Comparison of ENCODE assay signal across 9 cellular contexts in genomic region chr19:1566392-1567115, GRCh38. TPM values are rescaled to one million over a fixed set of nuclear protein-coding genes. Genes with fewer than 3 reads are reported as not detected.
DNase-seq lines count a peak whose midpoint lies in the region; ATAC-seq and TF ChIP-seq lines count a peak whose summit lies in the region.
"Had no signal": no experiment of that assay in that cellular context is flagged by ENCODE, and none has a peak within 500 bp of the region (broad histone marks: within the 10 kb centered on the region; RNA-seq: fewer than 3 reads in every experiment).

No MANE protein-coding gene starts in this region.

- 0% methylated on average over 12 of the region's 42 CpGs; no CpG with 5 or more reads in 1 of the 2 experiments for WGBS in IMR-90 (ENCODE audit: extremely low coverage in 2 of 2, insufficient read length in 1 of 2), 2 experiments
- 4 to 5% methylated on average over 40 to 42 of the region's 42 CpGs for WGBS in heart right ventricle, 2 donors

- peak overlapping the region; percentile 97 for H3K4me3 ChIP-seq in IMR-90 (ENCODE audit: insufficient read depth, low read depth, low read length)
- peak overlapping the region; percentile 27 to 86 (median 70) for H3K4me3 ChIP-seq in heart right ventricle

- H2BK120ac ChIP-seq in IMR-90 (ENCODE audit: low read depth, low read length) = no peak overlapping the region

- no TSS peak for BruUV-seq in IMR-90 (replicated peaks; lab: Mats Ljungman, UMichigan)

- H4K5ac ChIP-seq in IMR-90 (ENCODE audit: low read depth, low read length) = peak overlapping the region; percentile 96; the same call in 1 of the 2 replicates

- peak overlapping the region; percentile 95 for H3K27ac ChIP-seq in IMR-90 (ENCODE audit: insufficient read depth, low read length)
- H3K27ac ChIP-seq in heart right ventricle = peak overlapping the region; percentile 58 to 91 (median 82)
- H3K27ac ChIP-seq: neutrophil had no signal

- no peaks in the 10 kb centered on the region for H3K9me3 Mint-ChIP-seq in progenitor cell of endocrine pancreas (ENCODE audit: low read depth)
- H3K9me3 Mint-ChIP-seq in activated T-helper 2 cell treated with anti-CD3 and anti-CD28 coated beads, Interferon-gamma antibody, Interleukin-2, Interleukin-4, amounts not matched to agents 10 μg/mL and 5 μg/mL and 100 μg/mL, durations not matched to agents 14 hours and 24 hours and 36 hours = no peaks in the 10 kb centered on the region

- H3K36me3 Mint-ChIP-seq in progenitor cell of endocrine pancreas (ENCODE audit: insufficient read depth) = peaks cover 6% of the 10 kb centered on the region
- no peaks in the 10 kb centered on the region for H3K36me3 Mint-ChIP-seq in activated T-helper 2 cell treated with anti-CD3 and anti-CD28 coated beads, Interferon-gamma antibody, Interleukin-2, Interleukin-4, amounts not matched to agents 10 μg/mL and 5 μg/mL and 100 μg/mL, durations not matched to agents 14 hours and 24 hours and 36 hours (ENCODE audit: low read depth)

- H3K36me3 ChIP-seq in IMR-90 (ENCODE audit: control insufficient read depth, insufficient read depth, low read length) (peaks cover 4% of the 10 kb centered on the region; the same call in 1 of the 2 replicates), heart right ventricle (no peaks in the 10 kb centered on the region)
- H3K36me3 ChIP-seq: neutrophil had no signal

- H2BK20ac ChIP-seq in IMR-90 (ENCODE audit: low read depth, low read length) = no peak overlapping the region

- TF ChIP-seq RAD21 in IMR-90 (IDR thresholded peaks at IDR 0.05; ENCODE audit: low read length) = no peak

- H4K91ac ChIP-seq in IMR-90 (ENCODE audit: insufficient read depth, low read depth, low read length) = peak overlapping the region; percentile 89

- DNase-seq in AG09319 (ENCODE audit: extremely low read depth, low read depth) (peak; percentile 58), IMR-90 (peak; percentile 77), amygdala (lab: John Stamatoyannopoulos, UW) (peak in 55 of 56 donors; percentile 48 to 95 (median 84)), heart right ventricle (peak; percentile 54 to 74), progenitor cell of endocrine pancreas (ENCODE audit: low spot score, unreplicated experiment) (peak; percentile 59), OCI-M2 (lab: John Stamatoyannopoulos, UW; ENCODE audit: unreplicated experiment) (no peak)
- no peak for DNase-seq in activated T-helper 2 cell treated with anti-CD3 and anti-CD28 coated beads, Interferon-gamma antibody, Interleukin-2, Interleukin-4, amounts not matched to agents 10 μg/mL and 5 μg/mL and 100 μg/mL, durations not matched to agents 14 hours and 24 hours and 36 hours (ENCODE audit: low spot score)
- DNase-seq in stimulated activated CD4-positive, alpha-beta T cell treated with anti-CD3 and anti-CD28 coated beads, Interleukin-4, amount 100 ng/mL, for 24 hours = no peak

- H2AK5ac ChIP-seq in IMR-90 (ENCODE audit: low read depth, low read length) = peak overlapping the region; percentile 71

- H3K9ac ChIP-seq in IMR-90 (ENCODE audit: low read depth, low read length) = peak overlapping the region; percentile 98

- peaks cover 53% of the 10 kb centered on the region for H4K20me1 ChIP-seq in IMR-90 (ENCODE audit: insufficient read depth, low read length)

- peak overlapping the region; percentile 95 for H3K14ac ChIP-seq in IMR-90 (replicated peaks; ENCODE audit: low read depth, low read length)

- intact Hi-C loops in IMR-90 (cut with micrococcal nuclease) (loop anchor here (1.0 to 10.0 kb wide), 2 partner anchors 86 to 988 kb away; partner anchors contain the start of gene TCF3), heart right ventricle (cut with DNase I) (no loop called here)
- intact Hi-C loops in activated T-helper 2 cell treated with anti-CD3 and anti-CD28 coated beads, Interferon-gamma antibody, Interleukin-2, Interleukin-4, amounts not matched to agents 10 μg/mL and 5 μg/mL and 100 μg/mL, durations not matched to agents 14 hours and 24 hours and 36 hours (cut with micrococcal nuclease) = no loop called here

- H3K9me3 ChIP-seq in IMR-90 (ENCODE audit: control insufficient read depth, insufficient read depth, low read length) (no peaks in the 10 kb centered on the region), heart right ventricle (no peaks in the 10 kb centered on the region)
- H3K9me3 ChIP-seq: neutrophil had no signal

- H3K27me3 ChIP-seq in IMR-90 (ENCODE audit: control insufficient read depth, insufficient read depth, low read length) (no peaks in the 10 kb centered on the region; the same call in 1 of the 2 replicates), heart right ventricle (peaks cover 0 to 10% (median 0%) of the 10 kb centered on the region in 7 donors)

- peak overlapping the region; percentile 91 for H2BK5ac ChIP-seq in IMR-90 (ENCODE audit: low read depth, low read length, poor library complexity, severe bottlenecking)

- H3K4me2 ChIP-seq in IMR-90 (ENCODE audit: low read depth, low read length) = peak overlapping the region; percentile 94

- H4K8ac ChIP-seq in IMR-90 (ENCODE audit: low read depth in 2 of 2, low read length in 2 of 2) = peak overlapping the region in 1 of 2 experiments; percentile 94; a peak in 1 of 4 replicates

- in situ Hi-C loops in IMR-90 (cut with MboI; ENCODE audit: low sequenced_read_pairs) = no loop called here

- H2BK15ac ChIP-seq in IMR-90 (ENCODE audit: low read depth, low read length) = no peak overlapping the region

- H3K27me3 Mint-ChIP-seq in progenitor cell of endocrine pancreas = peaks cover 12% of the 10 kb centered on the region
- H3K27me3 Mint-ChIP-seq in activated T-helper 2 cell treated with anti-CD3 and anti-CD28 coated beads, Interferon-gamma antibody, Interleukin-2, Interleukin-4, amounts not matched to agents 10 μg/mL and 5 μg/mL and 100 μg/mL, durations not matched to agents 14 hours and 24 hours and 36 hours (ENCODE audit: low read depth) = peaks cover 14% of the 10 kb centered on the region

- H3K56ac ChIP-seq in IMR-90 (ENCODE audit: extremely low read depth, insufficient read depth, low read length) = peak overlapping the region; percentile 87

- H3K4me3 Mint-ChIP-seq in progenitor cell of endocrine pancreas (ENCODE audit: low read depth) = peak overlapping the region; percentile 71
- no peak overlapping the region for H3K4me3 Mint-ChIP-seq in activated T-helper 2 cell treated with anti-CD3 and anti-CD28 coated beads, Interferon-gamma antibody, Interleukin-2, Interleukin-4, amounts not matched to agents 10 μg/mL and 5 μg/mL and 100 μg/mL, durations not matched to agents 14 hours and 24 hours and 36 hours (ENCODE audit: low read depth)

- peak overlapping the region; percentile 100 for H2AK9ac ChIP-seq in IMR-90 (replicated peaks; ENCODE audit: low read depth, low read length, poor library complexity)

- H3K4ac ChIP-seq in IMR-90 (ENCODE audit: low read depth, low read length) = peak overlapping the region; percentile 95

- peaks cover 0 to 32% of the 10 kb centered on the region in 2 experiments; a peak in 2 of 4 replicates for H3K79me1 ChIP-seq in IMR-90 (ENCODE audit: low read depth in 1 of 2, low read length in 2 of 2)

- H3K4me1 ChIP-seq in IMR-90 (ENCODE audit: control insufficient read depth, insufficient read depth, low read length) (peaks cover 8% of the 10 kb centered on the region), heart right ventricle (peaks cover 3 to 19% (median 12%) of the 10 kb centered on the region in 9 donors)

- CTCF ChIA-PET in IMR-90 (lab: Yijun Ruan, JAX) = interaction anchor here (0.6 to 1.5 kb wide), 2 partner anchors 20 to 52 kb away, joined by 5 to 11 read pairs; no protein-coding TSS in a partner anchor

- peaks cover 10% of the 10 kb centered on the region for H3K9me1 ChIP-seq in IMR-90 (ENCODE audit: insufficient read depth, low read length)

- TF ChIP-seq CTCF in AG09319 (IDR thresholded peaks at IDR 0.05; ENCODE audit: low read depth, low read length) (no peak), IMR-90 (conservative IDR thresholded peaks at IDR 0.05; ENCODE audit: low read depth, low read length) (no peak), heart right ventricle (IDR thresholded peaks at IDR 0.05) (no peak), progenitor cell of endocrine pancreas (IDR thresholded peaks at IDR 0.05; ENCODE audit: unreplicated experiment) (no peak)

- H3K4me1 Mint-ChIP-seq in progenitor cell of endocrine pancreas (ENCODE audit: low read depth) = peaks cover 14% of the 10 kb centered on the region
- no peaks in the 10 kb centered on the region for H3K4me1 Mint-ChIP-seq in activated T-helper 2 cell treated with anti-CD3 and anti-CD28 coated beads, Interferon-gamma antibody, Interleukin-2, Interleukin-4, amounts not matched to agents 10 μg/mL and 5 μg/mL and 100 μg/mL, durations not matched to agents 14 hours and 24 hours and 36 hours (ENCODE audit: low read depth)

- peak overlapping the region; percentile 95; the same call in 1 of the 2 replicates for H3K23ac ChIP-seq in IMR-90 (ENCODE audit: low read depth, low read length)

- dilution Hi-C loops in IMR-90 (cut with HindIII; ENCODE audit: low sequenced_read_pairs, unreplicated experiment) = no loop called here

- peak overlapping the region; percentile 91 for H2AFZ ChIP-seq in IMR-90 (replicated peaks; ENCODE audit: low read length, poor library complexity)

- TF ChIP-seq POLR2A in IMR-90 (IDR thresholded peaks at IDR 0.05; ENCODE audit: low read depth, low read length) = peak; percentile 87

- peak overlapping the region; percentile 87 for H3K27ac Mint-ChIP-seq in progenitor cell of endocrine pancreas
- no peak overlapping the region for H3K27ac Mint-ChIP-seq in activated T-helper 2 cell treated with anti-CD3 and anti-CD28 coated beads, Interferon-gamma antibody, Interleukin-2, Interleukin-4, amounts not matched to agents 10 μg/mL and 5 μg/mL and 100 μg/mL, durations not matched to agents 14 hours and 24 hours and 36 hours

- peak overlapping the region; percentile 62; the same call in 1 of the 2 replicates for H3K18ac ChIP-seq in IMR-90 (ENCODE audit: low read depth, low read length)

- ATAC-seq in IMR-90 (ENCODE audit: low read depth) (peak; percentile 85), heart right ventricle (peak; percentile 71 to 92 (median 88))

- POLR2A ChIA-PET in IMR-90 (lab: Charles Lee; ENCODE audit: unreplicated experiment) = no interaction called here

RNA-seq across cellular contexts. Expression of gene MEX3D, which starts 1.6 kb away (rescaled TPM):
- total RNA-seq in IMR-90 (2012; rRNA removed) (9.1 and 11.9 TPM in 2 replicates), heart right ventricle (1 to 10 TPM; 5.4 to 9.4 (median 8.1) TPM), progenitor cell of endocrine pancreas (119 and 124 TPM in 2 replicates)
- polyA plus RNA-seq in IMR-90 (2012; rRNA removed) (9.6 and 18.2 TPM in 2 replicates), heart right ventricle (1 to 10 TPM; 1.8 to 5.9 TPM)
- 9.3 and 32.6 TPM in 2 replicates for polyA plus RNA-seq in IMR-90 (2012; cell fraction: cytosol; rRNA removed)
- polyA plus RNA-seq in IMR-90 (2012; cell fraction: nucleus; rRNA removed; ENCODE audit: low replicate concordance) = 7.9 and 22.2 TPM in 2 replicates
- 14.9 and 15.4 TPM in 2 replicates for total RNA-seq in activated T-helper 2 cell treated with anti-CD3 and anti-CD28 coated beads, Interferon-gamma antibody, Interleukin-2, Interleukin-4, amounts not matched to agents 10 μg/mL and 5 μg/mL and 100 μg/mL, durations not matched to agents 14 hours and 24 hours and 36 hours

RNA-seq across cellular contexts. Expression of gene MBD3, which starts 26.1 kb away (rescaled TPM):
- total RNA-seq in IMR-90 (2012; rRNA removed) = 42.5 and 47.5 TPM in 2 replicates
- 66.3 and 79.9 TPM in 2 replicates for polyA plus RNA-seq in IMR-90 (2012; rRNA removed)
- 48.0 and 72.2 TPM in 2 replicates for polyA plus RNA-seq in IMR-90 (2012; cell fraction: cytosol; rRNA removed)
- 121 and 247 TPM in 2 replicates for polyA plus RNA-seq in IMR-90 (2012; cell fraction: nucleus; rRNA removed; ENCODE audit: low replicate concordance)
- total RNA-seq in heart right ventricle = 100 to 1,000 TPM in 1 of 10 donors, 10 to 100 TPM in 9; 34.5 to 101 (median 47.7) TPM
- polyA plus RNA-seq in heart right ventricle = 100 to 1,000 TPM; 111 to 125 TPM
- total RNA-seq in progenitor cell of endocrine pancreas = 131 and 133 TPM in 2 replicates
- 123 and 125 TPM in 2 replicates for total RNA-seq in activated T-helper 2 cell treated with anti-CD3 and anti-CD28 coated beads, Interferon-gamma antibody, Interleukin-2, Interleukin-4, amounts not matched to agents 10 μg/mL and 5 μg/mL and 100 μg/mL, durations not matched to agents 14 hours and 24 hours and 36 hours

RNA-seq across cellular contexts. Expression of gene UQCR11, which starts 38.7 kb away (rescaled TPM):
- total RNA-seq in IMR-90 (2012; rRNA removed) = 22.8 and 29.2 TPM in 2 replicates
- 177 and 248 TPM in 2 replicates for polyA plus RNA-seq in IMR-90 (2012; rRNA removed)
- polyA plus RNA-seq in IMR-90 (2012; cell fraction: cytosol; rRNA removed) = 116 and 122 TPM in 2 replicates
- 35.8 and 42.4 TPM in 2 replicates for polyA plus RNA-seq in IMR-90 (2012; cell fraction: nucleus; rRNA removed; ENCODE audit: low replicate concordance)
- 1,000 to 10,000 TPM in 2 of 10 donors, 100 to 1,000 TPM in 8; 569 to 1,132 (median 804) TPM for total RNA-seq in heart right ventricle
- polyA plus RNA-seq in heart right ventricle = 100 to 1,000 TPM; 141 to 382 TPM
- total RNA-seq in progenitor cell of endocrine pancreas = 156 and 171 TPM in 2 replicates
- 163 and 184 TPM in 2 replicates for total RNA-seq in activated T-helper 2 cell treated with anti-CD3 and anti-CD28 coated beads, Interferon-gamma antibody, Interleukin-2, Interleukin-4, amounts not matched to agents 10 μg/mL and 5 μg/mL and 100 μg/mL, durations not matched to agents 14 hours and 24 hours and 36 hours

RNA-seq across cellular contexts. Expression of gene PLK5, which starts 42.7 kb away (rescaled TPM):
- total RNA-seq in IMR-90 (2012; rRNA removed) (not detected in 2 replicates), heart right ventricle (under 1 TPM in 1 of 10 donors, not detected in 9; 0.11 TPM), progenitor cell of endocrine pancreas (0.26 and 0.38 TPM in 2 replicates)
- polyA plus RNA-seq in IMR-90 (2012; rRNA removed) (0.04 TPM in 1 of 2 replicates, not detected in the other), heart right ventricle (under 1 TPM in 1 of 2 donors, not detected in 1; 0.57 TPM)
- polyA plus RNA-seq in IMR-90 (2012; cell fraction: cytosol; rRNA removed) = 0.05 TPM in 1 of 2 replicates, not detected in the other
- 0.76 and 1.1 TPM in 2 replicates for polyA plus RNA-seq in IMR-90 (2012; cell fraction: nucleus; rRNA removed; ENCODE audit: low replicate concordance)
- not detected in 2 replicates for total RNA-seq in activated T-helper 2 cell treated with anti-CD3 and anti-CD28 coated beads, Interferon-gamma antibody, Interleukin-2, Interleukin-4, amounts not matched to agents 10 μg/mL and 5 μg/mL and 100 μg/mL, durations not matched to agents 14 hours and 24 hours and 36 hours

RNA-seq across cellular contexts. Expression of gene ADAMTSL5, which starts 53.7 kb away (rescaled TPM):
- total RNA-seq in IMR-90 (2012; rRNA removed) = 0.83 and 0.90 TPM in 2 replicates
- 10.8 and 13.4 TPM in 2 replicates for polyA plus RNA-seq in IMR-90 (2012; rRNA removed)
- polyA plus RNA-seq in IMR-90 (2012; cell fraction: cytosol; rRNA removed) = 7.7 and 13.2 TPM in 2 replicates
- polyA plus RNA-seq in IMR-90 (2012; cell fraction: nucleus; rRNA removed; ENCODE audit: low replicate concordance) = 31.7 and 79.5 TPM in 2 replicates
- total RNA-seq in heart right ventricle = 10 to 100 TPM; 16.7 to 69.4 (median 38.4) TPM
- 10 to 100 TPM; 26.0 to 30.9 TPM for polyA plus RNA-seq in heart right ventricle
- total RNA-seq in progenitor cell of endocrine pancreas = 2.3 and 4.8 TPM in 2 replicates
- 4.9 and 6.4 TPM in 2 replicates for total RNA-seq in activated T-helper 2 cell treated with anti-CD3 and anti-CD28 coated beads, Interferon-gamma antibody, Interleukin-2, Interleukin-4, amounts not matched to agents 10 μg/mL and 5 μg/mL and 100 μg/mL, durations not matched to agents 14 hours and 24 hours and 36 hours

Comparison
In these comparisons a context has a peak if more than half of its experiments do, and no peak if none do; other contexts are left out.
1. DNase-seq: peak in AG09319 (single experiment), IMR-90 (single experiment), amygdala (55 of 56), heart right ventricle (2 of 2) and progenitor cell of endocrine pancreas (single experiment); none in OCI-M2 (single experiment), activated T-helper 2 cell treated with anti-CD3 and anti-CD28 coated beads, Interferon-gamma antibody, Interleukin-2, Interleukin-4, amounts not matched to agents 10 μg/mL and 5 μg/mL and 100 μg/mL, durations not matched to agents 14 hours and 24 hours and 36 hours (single experiment) and stimulated activated CD4-positive, alpha-beta T cell treated with anti-CD3 and anti-CD28 coated beads, Interleukin-4, amount 100 ng/mL, for 24 hours (single experiment).